ENCODE assay signal across 3 cellular contexts in the genomic region with DNA sequence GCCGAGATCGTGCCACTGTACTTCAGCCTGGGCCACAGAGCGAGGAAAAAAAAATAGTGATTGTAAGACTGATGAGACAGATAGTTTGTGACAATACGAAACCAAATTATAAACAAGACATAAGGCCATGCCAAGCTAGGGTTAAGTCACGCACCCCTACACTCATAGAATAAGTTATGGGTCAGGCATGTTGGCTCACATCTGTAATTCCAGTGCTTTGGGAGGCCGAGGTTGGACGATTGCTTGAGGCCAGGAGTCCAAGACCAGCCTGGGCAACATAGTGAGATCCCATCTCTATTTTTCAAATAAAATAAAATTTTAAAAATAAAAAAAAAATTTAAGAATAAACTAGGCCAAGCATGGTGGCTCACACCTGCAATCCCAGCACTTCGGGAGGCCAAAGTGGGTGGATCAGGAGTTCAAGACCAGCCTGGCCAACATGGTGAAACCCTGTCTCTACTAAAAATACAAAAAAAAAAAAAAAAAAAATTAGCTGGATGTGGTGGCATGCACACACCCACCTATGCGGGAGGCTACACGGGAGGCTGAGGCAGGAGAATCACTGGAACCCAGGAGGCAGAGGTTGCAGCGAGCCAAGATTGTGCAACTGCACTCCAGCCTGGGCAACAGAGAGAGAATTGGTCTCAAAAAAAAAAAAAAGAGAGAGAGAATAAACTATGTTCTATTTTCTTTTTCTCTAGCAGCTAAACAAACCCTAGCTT.
TF ChIP-seq lines count a peak whose summit lies in the region.

No MANE protein-coding gene starts in this region.

TF ChIP-seq in HepG2, 621 proteins besides CTCF, POLR2A, EP300 and RAD21:
- TF ChIP-seq TARDBP (CRISPR knock-in tag; IDR thresholded peaks at IDR 0.05) (no peak), CEBPG (CRISPR knock-in tag; IDR thresholded peaks at IDR 0.05) (0 out of 2 replicates have a peak, but pooled peaks have one; percentile 8)
- TF ChIP-seq, protein P1, sequence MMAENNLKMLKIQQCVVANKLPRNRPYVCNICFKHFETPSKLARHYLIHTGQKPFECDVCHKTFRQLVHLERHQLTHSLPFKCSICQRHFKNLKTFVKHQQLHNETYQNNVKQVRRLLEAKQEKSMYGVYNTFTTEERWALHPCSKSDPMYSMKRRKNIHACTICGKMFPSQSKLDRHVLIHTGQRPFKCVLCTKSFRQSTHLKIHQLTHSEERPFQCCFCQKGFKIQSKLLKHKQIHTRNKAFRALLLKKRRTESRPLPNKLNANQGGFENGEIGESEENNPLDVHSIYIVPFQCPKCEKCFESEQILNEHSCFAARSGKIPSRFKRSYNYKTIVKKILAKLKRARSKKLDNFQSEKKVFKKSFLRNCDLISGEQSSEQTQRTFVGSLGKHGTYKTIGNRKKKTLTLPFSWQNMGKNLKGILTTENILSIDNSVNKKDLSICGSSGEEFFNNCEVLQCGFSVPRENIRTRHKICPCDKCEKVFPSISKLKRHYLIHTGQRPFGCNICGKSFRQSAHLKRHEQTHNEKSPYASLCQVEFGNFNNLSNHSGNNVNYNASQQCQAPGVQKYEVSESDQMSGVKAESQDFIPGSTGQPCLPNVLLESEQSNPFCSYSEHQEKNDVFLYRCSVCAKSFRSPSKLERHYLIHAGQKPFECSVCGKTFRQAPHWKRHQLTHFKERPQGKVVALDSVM (CRISPR knock-in tag; IDR thresholded peaks at IDR 0.05) = peak; percentile 58; the same call in 1 of the 2 replicates

TF ChIP-seq in K562, 482 proteins besides CTCF, POLR2A, EP300 and RAD21:
- TF ChIP-seq MEF2D (tag; conservative IDR thresholded peaks at IDR 0.05; ENCODE audit: low read depth) (no peak), CEBPB (tag; IDR thresholded peaks at IDR 0.05) (peak; percentile 92), CEBPG (CRISPR knock-in tag; IDR thresholded peaks at IDR 0.05) (0 out of 2 replicates have a peak, but pooled peaks have one; percentile 35), CEBPG (tag; conservative IDR thresholded peaks at IDR 0.05 in 1 of 2, IDR thresholded peaks at IDR 0.05 in 1 of 2) (peak; percentile 40 to 86; a peak in 3 of 4 replicates), ZNF24 (IDR thresholded peaks at IDR 0.05) (no peak), ZNF586 (CRISPR knock-in tag; conservative IDR thresholded peaks at IDR 0.05) (0 out of 2 replicates have a peak, but pooled peaks have one; percentile 60), BRD9 (IDR thresholded peaks at IDR 0.05; ENCODE audit: low read depth, partially characterized antibody) (peak; percentile 28), HLTF (IDR thresholded peaks at IDR 0.05) (peak; percentile 34; the same call in 1 of the 2 replicates), NCOA6 (IDR thresholded peaks at IDR 0.05) (no peak), ZNF121 (CRISPR knock-in tag; conservative IDR thresholded peaks at IDR 0.05) (peak; percentile 98), SMAD4 (CRISPR knock-in tag; conservative IDR thresholded peaks at IDR 0.05) (0 out of 2 replicates have a peak, but pooled peaks have one; percentile 48), ELF2 (CRISPR knock-in tag; IDR thresholded peaks at IDR 0.05) (no peak), PML (IDR thresholded peaks at IDR 0.05; ENCODE audit: low read length) (0 out of 2 replicates have a peak, but pooled peaks have one; percentile 24), ADNP (tag; IDR thresholded peaks at IDR 0.05) (0 out of 2 replicates have a peak, but pooled peaks have one; percentile 52), RBM25 (IDR thresholded peaks at IDR 0.05; ENCODE audit: low read depth, low read length, severe bottlenecking) (peak; percentile 72), LCOR (CRISPR knock-in tag; IDR thresholded peaks at IDR 0.05) (no peak), OTX1 (CRISPR knock-in tag; IDR thresholded peaks at IDR 0.05) (no peak), RBM17 (IDR thresholded peaks at IDR 0.05; ENCODE audit: borderline replicate concordance, low read depth, low read length) (no peak)
- TF ChIP-seq, protein P2, sequence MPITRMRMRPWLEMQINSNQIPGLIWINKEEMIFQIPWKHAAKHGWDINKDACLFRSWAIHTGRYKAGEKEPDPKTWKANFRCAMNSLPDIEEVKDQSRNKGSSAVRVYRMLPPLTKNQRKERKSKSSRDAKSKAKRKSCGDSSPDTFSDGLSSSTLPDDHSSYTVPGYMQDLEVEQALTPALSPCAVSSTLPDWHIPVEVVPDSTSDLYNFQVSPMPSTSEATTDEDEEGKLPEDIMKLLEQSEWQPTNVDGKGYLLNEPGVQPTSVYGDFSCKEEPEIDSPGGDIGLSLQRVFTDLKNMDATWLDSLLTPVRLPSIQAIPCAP (CRISPR knock-in tag; IDR thresholded peaks at IDR 0.05; ENCODE audit: borderline replicate concordance) = no peak
- TF ChIP-seq, protein P3, sequence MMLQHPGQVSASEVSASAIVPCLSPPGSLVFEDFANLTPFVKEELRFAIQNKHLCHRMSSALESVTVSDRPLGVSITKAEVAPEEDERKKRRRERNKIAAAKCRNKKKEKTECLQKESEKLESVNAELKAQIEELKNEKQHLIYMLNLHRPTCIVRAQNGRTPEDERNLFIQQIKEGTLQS (IDR thresholded peaks at IDR 0.05) = 0 out of 2 replicates have a peak, but pooled peaks have one; percentile 16
- TF ChIP-seq, protein P3 (CRISPR knock-in tag; conservative IDR thresholded peaks at IDR 0.05) = no peak
- TF ChIP-seq, protein P4, sequence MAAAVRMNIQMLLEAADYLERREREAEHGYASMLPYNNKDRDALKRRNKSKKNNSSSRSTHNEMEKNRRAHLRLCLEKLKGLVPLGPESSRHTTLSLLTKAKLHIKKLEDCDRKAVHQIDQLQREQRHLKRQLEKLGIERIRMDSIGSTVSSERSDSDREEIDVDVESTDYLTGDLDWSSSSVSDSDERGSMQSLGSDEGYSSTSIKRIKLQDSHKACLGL (CRISPR knock-in tag; IDR thresholded peaks at IDR 0.05; ENCODE audit: borderline replicate concordance, poor library complexity, severe bottlenecking) = no peak

TF ChIP-seq in GM23338, 12 proteins besides CTCF, POLR2A, EP300 and RAD21:
- TF ChIP-seq POLR2AphosphoS5 (IDR thresholded peaks at IDR 0.05; ENCODE audit: low read depth) = no peak
- TF ChIP-seq JUNB (IDR thresholded peaks at IDR 0.05; ENCODE audit: unreplicated experiment) = no peak
- TF ChIP-seq EZH2 (IDR thresholded peaks at IDR 0.05; ENCODE audit: low read depth, unreplicated experiment) = no peak
- TF ChIP-seq, protein P5, sequence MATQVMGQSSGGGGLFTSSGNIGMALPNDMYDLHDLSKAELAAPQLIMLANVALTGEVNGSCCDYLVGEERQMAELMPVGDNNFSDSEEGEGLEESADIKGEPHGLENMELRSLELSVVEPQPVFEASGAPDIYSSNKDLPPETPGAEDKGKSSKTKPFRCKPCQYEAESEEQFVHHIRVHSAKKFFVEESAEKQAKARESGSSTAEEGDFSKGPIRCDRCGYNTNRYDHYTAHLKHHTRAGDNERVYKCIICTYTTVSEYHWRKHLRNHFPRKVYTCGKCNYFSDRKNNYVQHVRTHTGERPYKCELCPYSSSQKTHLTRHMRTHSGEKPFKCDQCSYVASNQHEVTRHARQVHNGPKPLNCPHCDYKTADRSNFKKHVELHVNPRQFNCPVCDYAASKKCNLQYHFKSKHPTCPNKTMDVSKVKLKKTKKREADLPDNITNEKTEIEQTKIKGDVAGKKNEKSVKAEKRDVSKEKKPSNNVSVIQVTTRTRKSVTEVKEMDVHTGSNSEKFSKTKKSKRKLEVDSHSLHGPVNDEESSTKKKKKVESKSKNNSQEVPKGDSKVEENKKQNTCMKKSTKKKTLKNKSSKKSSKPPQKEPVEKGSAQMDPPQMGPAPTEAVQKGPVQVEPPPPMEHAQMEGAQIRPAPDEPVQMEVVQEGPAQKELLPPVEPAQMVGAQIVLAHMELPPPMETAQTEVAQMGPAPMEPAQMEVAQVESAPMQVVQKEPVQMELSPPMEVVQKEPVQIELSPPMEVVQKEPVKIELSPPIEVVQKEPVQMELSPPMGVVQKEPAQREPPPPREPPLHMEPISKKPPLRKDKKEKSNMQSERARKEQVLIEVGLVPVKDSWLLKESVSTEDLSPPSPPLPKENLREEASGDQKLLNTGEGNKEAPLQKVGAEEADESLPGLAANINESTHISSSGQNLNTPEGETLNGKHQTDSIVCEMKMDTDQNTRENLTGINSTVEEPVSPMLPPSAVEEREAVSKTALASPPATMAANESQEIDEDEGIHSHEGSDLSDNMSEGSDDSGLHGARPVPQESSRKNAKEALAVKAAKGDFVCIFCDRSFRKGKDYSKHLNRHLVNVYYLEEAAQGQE (IDR thresholded peaks at IDR 0.05; ENCODE audit: unreplicated experiment) = no peak
- TF ChIP-seq EZH2phosphoT487 (IDR thresholded peaks at IDR 0.05; ENCODE audit: unreplicated experiment) = no peak
- TF ChIP-seq ZNF114 (CRISPR knock-in tag; IDR thresholded peaks at IDR 0.05) = no peak
- TF ChIP-seq, protein P6, sequence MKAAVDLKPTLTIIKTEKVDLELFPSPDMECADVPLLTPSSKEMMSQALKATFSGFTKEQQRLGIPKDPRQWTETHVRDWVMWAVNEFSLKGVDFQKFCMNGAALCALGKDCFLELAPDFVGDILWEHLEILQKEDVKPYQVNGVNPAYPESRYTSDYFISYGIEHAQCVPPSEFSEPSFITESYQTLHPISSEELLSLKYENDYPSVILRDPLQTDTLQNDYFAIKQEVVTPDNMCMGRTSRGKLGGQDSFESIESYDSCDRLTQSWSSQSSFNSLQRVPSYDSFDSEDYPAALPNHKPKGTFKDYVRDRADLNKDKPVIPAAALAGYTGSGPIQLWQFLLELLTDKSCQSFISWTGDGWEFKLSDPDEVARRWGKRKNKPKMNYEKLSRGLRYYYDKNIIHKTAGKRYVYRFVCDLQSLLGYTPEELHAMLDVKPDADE (IDR thresholded peaks at IDR 0.05) = no peak
- no peak for TF ChIP-seq CREB1 (CRISPR knock-in tag; IDR thresholded peaks at IDR 0.05; ENCODE audit: low read depth)
- TF ChIP-seq STAT1 (IDR thresholded peaks at IDR 0.05; ENCODE audit: unreplicated experiment) = no peak
- TF ChIP-seq, protein P7, sequence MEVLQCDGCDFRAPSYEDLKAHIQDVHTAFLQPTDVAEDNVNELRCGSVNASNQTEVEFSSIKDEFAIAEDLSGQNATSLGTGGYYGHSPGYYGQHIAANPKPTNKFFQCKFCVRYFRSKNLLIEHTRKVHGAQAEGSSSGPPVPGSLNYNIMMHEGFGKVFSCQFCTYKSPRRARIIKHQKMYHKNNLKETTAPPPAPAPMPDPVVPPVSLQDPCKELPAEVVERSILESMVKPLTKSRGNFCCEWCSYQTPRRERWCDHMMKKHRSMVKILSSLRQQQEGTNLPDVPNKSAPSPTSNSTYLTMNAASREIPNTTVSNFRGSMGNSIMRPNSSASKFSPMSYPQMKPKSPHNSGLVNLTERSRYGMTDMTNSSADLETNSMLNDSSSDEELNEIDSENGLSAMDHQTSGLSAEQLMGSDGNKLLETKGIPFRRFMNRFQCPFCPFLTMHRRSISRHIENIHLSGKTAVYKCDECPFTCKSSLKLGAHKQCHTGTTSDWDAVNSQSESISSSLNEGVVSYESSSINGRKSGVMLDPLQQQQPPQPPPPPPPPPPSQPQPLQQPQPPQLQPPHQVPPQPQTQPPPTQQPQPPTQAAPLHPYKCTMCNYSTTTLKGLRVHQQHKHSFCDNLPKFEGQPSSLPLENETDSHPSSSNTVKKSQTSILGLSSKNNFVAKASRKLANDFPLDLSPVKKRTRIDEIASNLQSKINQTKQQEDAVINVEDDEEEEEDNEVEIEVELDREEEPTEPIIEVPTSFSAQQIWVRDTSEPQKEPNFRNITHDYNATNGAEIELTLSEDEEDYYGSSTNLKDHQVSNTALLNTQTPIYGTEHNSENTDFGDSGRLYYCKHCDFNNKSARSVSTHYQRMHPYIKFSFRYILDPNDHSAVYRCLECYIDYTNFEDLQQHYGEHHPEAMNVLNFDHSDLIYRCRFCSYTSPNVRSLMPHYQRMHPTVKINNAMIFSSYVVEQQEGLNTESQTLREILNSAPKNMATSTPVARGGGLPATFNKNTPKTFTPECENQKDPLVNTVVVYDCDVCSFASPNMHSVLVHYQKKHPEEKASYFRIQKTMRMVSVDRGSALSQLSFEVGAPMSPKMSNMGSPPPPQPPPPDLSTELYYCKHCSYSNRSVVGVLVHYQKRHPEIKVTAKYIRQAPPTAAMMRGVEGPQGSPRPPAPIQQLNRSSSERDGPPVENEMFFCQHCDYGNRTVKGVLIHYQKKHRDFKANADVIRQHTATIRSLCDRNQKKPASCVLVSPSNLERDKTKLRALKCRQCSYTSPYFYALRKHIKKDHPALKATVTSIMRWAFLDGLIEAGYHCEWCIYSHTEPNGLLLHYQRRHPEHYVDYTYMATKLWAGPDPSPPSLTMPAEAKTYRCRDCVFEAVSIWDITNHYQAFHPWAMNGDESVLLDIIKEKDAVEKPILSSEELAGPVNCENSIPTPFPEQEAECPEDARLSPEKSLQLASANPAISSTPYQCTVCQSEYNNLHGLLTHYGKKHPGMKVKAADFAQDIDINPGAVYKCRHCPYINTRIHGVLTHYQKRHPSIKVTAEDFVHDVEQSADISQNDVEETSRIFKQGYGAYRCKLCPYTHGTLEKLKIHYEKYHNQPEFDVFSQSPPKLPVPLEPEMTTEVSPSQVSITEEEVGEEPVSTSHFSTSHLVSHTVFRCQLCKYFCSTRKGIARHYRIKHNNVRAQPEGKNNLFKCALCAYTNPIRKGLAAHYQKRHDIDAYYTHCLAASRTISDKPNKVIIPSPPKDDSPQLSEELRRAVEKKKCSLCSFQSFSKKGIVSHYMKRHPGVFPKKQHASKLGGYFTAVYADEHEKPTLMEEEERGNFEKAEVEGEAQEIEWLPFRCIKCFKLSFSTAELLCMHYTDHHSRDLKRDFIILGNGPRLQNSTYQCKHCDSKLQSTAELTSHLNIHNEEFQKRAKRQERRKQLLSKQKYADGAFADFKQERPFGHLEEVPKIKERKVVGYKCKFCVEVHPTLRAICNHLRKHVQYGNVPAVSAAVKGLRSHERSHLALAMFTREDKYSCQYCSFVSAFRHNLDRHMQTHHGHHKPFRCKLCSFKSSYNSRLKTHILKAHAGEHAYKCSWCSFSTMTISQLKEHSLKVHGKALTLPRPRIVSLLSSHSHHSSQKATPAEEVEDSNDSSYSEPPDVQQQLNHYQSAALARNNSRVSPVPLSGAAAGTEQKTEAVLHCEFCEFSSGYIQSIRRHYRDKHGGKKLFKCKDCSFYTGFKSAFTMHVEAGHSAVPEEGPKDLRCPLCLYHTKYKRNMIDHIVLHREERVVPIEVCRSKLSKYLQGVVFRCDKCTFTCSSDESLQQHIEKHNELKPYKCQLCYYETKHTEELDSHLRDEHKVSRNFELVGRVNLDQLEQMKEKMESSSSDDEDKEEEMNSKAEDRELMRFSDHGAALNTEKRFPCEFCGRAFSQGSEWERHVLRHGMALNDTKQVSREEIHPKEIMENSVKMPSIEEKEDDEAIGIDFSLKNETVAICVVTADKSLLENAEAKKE (CRISPR knock-in tag; IDR thresholded peaks at IDR 0.05) = no peak
- TF ChIP-seq ZNF331 (CRISPR knock-in tag; IDR thresholded peaks at IDR 0.05; ENCODE audit: low read depth) = no peak
- no peak for TF ChIP-seq NANOG (IDR thresholded peaks at IDR 0.05; ENCODE audit: borderline replicate concordance)
TF ChIP-seq in GM23338: peak in this region for 0.
